ENCODE assay signal across 2 cellular contexts in the genomic region with DNA sequence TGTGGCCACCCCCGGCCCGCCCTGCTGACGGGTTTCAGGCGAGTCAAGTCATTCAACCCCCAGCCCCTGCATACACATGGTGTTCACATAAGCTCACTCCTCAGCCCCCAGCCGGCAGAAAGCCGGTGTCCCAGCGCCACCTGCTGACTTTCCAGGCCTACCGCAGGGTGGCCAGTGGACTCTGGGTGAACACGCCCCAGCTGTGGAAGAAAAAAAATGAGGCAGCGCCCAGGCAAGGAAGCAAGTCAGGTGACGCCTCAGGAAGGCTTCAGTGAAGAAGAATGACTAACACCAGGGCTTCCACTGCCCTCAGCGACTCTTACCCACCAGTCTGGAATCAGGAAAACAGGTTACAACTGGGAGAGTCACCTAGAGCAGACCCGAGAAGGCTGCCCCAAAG.
TF ChIP-seq lines count a peak whose summit lies in the region.

No MANE protein-coding gene starts in this region.

TF ChIP-seq in HepG2, 621 proteins besides CTCF, POLR2A, EP300 and RAD21 (continues in another document):
- peak; percentile 18; the same call in 1 of the 2 replicates for TF ChIP-seq SALL1 (CRISPR knock-in tag; IDR thresholded peaks at IDR 0.05)
- TF ChIP-seq, protein P1, sequence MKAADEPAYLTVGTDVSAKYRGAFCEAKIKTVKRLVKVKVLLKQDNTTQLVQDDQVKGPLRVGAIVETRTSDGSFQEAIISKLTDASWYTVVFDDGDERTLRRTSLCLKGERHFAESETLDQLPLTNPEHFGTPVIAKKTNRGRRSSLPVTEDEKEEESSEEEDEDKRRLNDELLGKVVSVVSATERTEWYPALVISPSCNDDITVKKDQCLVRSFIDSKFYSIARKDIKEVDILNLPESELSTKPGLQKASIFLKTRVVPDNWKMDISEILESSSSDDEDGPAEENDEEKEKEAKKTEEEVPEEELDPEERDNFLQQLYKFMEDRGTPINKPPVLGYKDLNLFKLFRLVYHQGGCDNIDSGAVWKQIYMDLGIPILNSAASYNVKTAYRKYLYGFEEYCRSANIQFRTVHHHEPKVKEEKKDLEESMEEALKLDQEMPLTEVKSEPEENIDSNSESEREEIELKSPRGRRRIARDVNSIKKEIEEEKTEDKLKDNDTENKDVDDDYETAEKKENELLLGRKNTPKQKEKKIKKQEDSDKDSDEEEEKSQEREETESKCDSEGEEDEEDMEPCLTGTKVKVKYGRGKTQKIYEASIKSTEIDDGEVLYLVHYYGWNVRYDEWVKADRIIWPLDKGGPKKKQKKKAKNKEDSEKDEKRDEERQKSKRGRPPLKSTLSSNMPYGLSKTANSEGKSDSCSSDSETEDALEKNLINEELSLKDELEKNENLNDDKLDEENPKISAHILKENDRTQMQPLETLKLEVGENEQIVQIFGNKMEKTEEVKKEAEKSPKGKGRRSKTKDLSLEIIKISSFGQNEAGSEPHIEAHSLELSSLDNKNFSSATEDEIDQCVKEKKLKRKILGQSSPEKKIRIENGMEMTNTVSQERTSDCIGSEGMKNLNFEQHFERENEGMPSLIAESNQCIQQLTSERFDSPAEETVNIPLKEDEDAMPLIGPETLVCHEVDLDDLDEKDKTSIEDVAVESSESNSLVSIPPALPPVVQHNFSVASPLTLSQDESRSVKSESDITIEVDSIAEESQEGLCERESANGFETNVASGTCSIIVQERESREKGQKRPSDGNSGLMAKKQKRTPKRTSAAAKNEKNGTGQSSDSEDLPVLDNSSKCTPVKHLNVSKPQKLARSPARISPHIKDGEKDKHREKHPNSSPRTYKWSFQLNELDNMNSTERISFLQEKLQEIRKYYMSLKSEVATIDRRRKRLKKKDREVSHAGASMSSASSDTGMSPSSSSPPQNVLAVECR (CRISPR knock-in tag; IDR thresholded peaks at IDR 0.05; ENCODE audit: borderline replicate concordance) = peak; percentile 36; the same call in 1 of the 2 replicates
- no peak for TF ChIP-seq SATB2 (CRISPR knock-in tag; IDR thresholded peaks at IDR 0.05)
- no peak for TF ChIP-seq ZNF34 (CRISPR knock-in tag; IDR thresholded peaks at IDR 0.05; ENCODE audit: borderline replicate concordance)
- TF ChIP-seq ZNF780A (CRISPR knock-in tag; IDR thresholded peaks at IDR 0.05) = no peak
- TF ChIP-seq GATAD2A (CRISPR knock-in tag; IDR thresholded peaks at IDR 0.05) = 0 out of 2 replicates have a peak, but pooled peaks have one; percentile 11
- peak; percentile 70 for TF ChIP-seq STAG1 (CRISPR knock-in tag; IDR thresholded peaks at IDR 0.05)
- TF ChIP-seq, protein P2, sequence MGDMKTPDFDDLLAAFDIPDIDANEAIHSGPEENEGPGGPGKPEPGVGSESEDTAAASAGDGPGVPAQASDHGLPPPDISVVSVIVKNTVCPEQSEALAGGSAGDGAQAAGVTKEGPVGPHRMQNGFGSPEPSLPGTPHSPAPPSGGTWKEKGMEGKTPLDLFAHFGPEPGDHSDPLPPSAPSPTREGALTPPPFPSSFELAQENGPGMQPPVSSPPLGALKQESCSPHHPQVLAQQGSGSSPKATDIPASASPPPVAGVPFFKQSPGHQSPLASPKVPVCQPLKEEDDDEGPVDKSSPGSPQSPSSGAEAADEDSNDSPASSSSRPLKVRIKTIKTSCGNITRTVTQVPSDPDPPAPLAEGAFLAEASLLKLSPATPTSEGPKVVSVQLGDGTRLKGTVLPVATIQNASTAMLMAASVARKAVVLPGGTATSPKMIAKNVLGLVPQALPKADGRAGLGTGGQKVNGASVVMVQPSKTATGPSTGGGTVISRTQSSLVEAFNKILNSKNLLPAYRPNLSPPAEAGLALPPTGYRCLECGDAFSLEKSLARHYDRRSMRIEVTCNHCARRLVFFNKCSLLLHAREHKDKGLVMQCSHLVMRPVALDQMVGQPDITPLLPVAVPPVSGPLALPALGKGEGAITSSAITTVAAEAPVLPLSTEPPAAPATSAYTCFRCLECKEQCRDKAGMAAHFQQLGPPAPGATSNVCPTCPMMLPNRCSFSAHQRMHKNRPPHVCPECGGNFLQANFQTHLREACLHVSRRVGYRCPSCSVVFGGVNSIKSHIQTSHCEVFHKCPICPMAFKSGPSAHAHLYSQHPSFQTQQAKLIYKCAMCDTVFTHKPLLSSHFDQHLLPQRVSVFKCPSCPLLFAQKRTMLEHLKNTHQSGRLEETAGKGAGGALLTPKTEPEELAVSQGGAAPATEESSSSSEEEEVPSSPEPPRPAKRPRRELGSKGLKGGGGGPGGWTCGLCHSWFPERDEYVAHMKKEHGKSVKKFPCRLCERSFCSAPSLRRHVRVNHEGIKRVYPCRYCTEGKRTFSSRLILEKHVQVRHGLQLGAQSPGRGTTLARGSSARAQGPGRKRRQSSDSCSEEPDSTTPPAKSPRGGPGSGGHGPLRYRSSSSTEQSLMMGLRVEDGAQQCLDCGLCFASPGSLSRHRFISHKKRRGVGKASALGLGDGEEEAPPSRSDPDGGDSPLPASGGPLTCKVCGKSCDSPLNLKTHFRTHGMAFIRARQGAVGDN (CRISPR knock-in tag; IDR thresholded peaks at IDR 0.05) = peak; percentile 56
- peak; percentile 38; the same call in 1 of the 2 replicates for TF ChIP-seq SAP130 (CRISPR knock-in tag; IDR thresholded peaks at IDR 0.05; ENCODE audit: low read depth)
- TF ChIP-seq HOXA3 (CRISPR knock-in tag; IDR thresholded peaks at IDR 0.05) = no peak
- TF ChIP-seq, protein P3, sequence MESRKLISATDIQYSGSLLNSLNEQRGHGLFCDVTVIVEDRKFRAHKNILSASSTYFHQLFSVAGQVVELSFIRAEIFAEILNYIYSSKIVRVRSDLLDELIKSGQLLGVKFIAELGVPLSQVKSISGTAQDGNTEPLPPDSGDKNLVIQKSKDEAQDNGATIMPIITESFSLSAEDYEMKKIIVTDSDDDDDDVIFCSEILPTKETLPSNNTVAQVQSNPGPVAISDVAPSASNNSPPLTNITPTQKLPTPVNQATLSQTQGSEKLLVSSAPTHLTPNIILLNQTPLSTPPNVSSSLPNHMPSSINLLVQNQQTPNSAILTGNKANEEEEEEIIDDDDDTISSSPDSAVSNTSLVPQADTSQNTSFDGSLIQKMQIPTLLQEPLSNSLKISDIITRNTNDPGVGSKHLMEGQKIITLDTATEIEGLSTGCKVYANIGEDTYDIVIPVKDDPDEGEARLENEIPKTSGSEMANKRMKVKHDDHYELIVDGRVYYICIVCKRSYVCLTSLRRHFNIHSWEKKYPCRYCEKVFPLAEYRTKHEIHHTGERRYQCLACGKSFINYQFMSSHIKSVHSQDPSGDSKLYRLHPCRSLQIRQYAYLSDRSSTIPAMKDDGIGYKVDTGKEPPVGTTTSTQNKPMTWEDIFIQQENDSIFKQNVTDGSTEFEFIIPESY (CRISPR knock-in tag; IDR thresholded peaks at IDR 0.05) = peak; percentile 76

TF ChIP-seq in GM12891, 5 proteins besides CTCF, POLR2A, EP300 and RAD21:
- TF ChIP-seq POLR2AphosphoS5 (IDR thresholded peaks at IDR 0.05; ENCODE audit: low read depth, low read length) = no peak
- TF ChIP-seq SPI1 (IDR thresholded peaks at IDR 0.05; ENCODE audit: low read depth, low read length) = no peak
- no peak for TF ChIP-seq TAF1 (IDR thresholded peaks at IDR 0.05; ENCODE audit: low read depth, low read length)
- no peak for TF ChIP-seq PAX5 (IDR thresholded peaks at IDR 0.05; ENCODE audit: insufficient read depth, low read length, severe bottlenecking)
